10 cellular contexts compared by ENCODE assay signal in the genomic region with DNA sequence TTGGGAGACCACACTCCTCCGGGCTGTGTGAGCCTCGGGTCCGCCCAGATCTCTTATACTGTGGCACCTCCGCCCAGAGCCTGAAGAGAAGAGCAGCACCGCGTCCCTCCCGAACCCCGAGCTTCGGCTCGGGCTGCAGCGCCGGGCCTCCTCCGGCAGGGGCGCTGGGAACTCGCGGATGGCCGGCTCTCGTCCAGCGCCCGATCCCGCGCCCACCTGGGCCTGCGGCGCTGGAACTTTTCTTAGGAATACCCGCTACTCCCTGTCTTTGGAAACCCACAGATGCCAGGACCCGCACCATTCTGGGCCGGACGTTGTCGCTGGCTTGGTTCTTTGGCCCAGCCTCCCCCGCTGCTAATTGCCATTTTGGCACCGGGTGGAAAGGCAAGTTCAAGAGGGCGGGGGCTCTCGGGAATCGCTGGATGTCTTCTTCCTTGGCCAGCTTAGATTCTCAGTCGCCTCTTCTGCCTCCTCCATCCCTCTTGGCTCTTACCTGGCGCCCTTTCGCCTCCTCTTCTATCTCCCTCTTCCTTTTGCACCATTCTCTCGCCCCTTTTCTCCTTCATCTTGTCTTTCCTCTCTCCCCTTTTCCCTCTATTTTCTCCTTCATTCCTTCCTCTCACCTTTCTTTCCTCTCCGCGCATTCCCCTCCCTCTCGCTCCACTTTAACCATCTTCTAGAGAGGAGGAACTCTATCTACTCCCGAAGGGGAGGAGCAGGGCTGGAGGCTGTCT. TPM values are rescaled to one million over a fixed set of nuclear protein-coding genes. Genes with fewer than 3 reads are reported as not detected.
DNase-seq lines count a peak whose midpoint lies in the region; ATAC-seq and TF ChIP-seq lines count a peak whose summit lies in the region.
"Had no signal": no experiment of that assay in that cellular context is flagged by ENCODE, and none has a peak within 500 bp of the region (broad histone marks: within the 10 kb centered on the region; RNA-seq: fewer than 3 reads in every experiment).

No MANE protein-coding gene starts in this region.

- TF ChIP-seq POLR2A in sigmoid colon (IDR thresholded peaks at IDR 0.05), result no peak

- POLR2A ChIA-PET in CD8-positive, alpha-beta T cell (lab: Charles Lee), result no interaction called here

- no peaks in the 10 kb centered on the region for H3K36me3 Mint-ChIP-seq in CD8-positive, alpha-beta T cell

- H3K27ac Mint-ChIP-seq in CD8-positive, alpha-beta T cell, result no peak overlapping the region
- H3K27ac Mint-ChIP-seq: activated CD8-positive, alpha-beta memory T cell treated with anti-CD3 and anti-CD28 coated beads, Interleukin-2, amount 10 ng/mL, durations not matched to agents 7 days and 5 days had no signal

- H3K27me3 Mint-ChIP-seq in CD8-positive, alpha-beta T cell (ENCODE audit: low read depth), result peaks cover 58% of the 10 kb centered on the region

- peak; percentile 55 for ATAC-seq in GM18868 (IDR thresholded peaks at IDR 0.05; ENCODE audit: unreplicated experiment)
- ATAC-seq in HG03439 (IDR thresholded peaks at IDR 0.05; ENCODE audit: unreplicated experiment), result no peak
- no peak for ATAC-seq in CD8-positive, alpha-beta T cell
- ATAC-seq: activated CD8-positive, alpha-beta memory T cell treated with anti-CD3 and anti-CD28 coated beads, Interleukin-2, amount 10 ng/mL, durations not matched to agents 7 days and 5 days had no signal

- intact Hi-C loops in sigmoid colon (cut with DNase I), result no loop called here
- intact Hi-C loops in CD8-positive, alpha-beta T cell (cut with DNase I, micrococcal nuclease), result no loop called here

- peaks cover 14% of the 10 kb centered on the region for H3K4me1 Mint-ChIP-seq in CD8-positive, alpha-beta T cell (ENCODE audit: low read depth)

- H3K9me3 ChIP-seq in NT2/D1 (ENCODE audit: insufficient read depth, low read length) (no peaks in the 10 kb centered on the region), cardiac muscle cell (ENCODE audit: low read depth) (no peaks in the 10 kb centered on the region), sigmoid colon (no peaks in the 10 kb centered on the region)
- H3K9me3 ChIP-seq in CD8-positive, alpha-beta T cell (ENCODE audit: low read length), result no peaks in the 10 kb centered on the region

- TF ChIP-seq CTCF in cardiac muscle cell (IDR thresholded peaks at IDR 0.05; ENCODE audit: low read depth, low read length) (peak; percentile 54), sigmoid colon (IDR thresholded peaks at IDR 0.05) (peak in 1 of 4 experiments; percentile 20)
- no peak for TF ChIP-seq CTCF in CD8-positive, alpha-beta T cell (IDR thresholded peaks at IDR 0.05)

- no peak overlapping the region for H3K4me3 Mint-ChIP-seq in CD8-positive, alpha-beta T cell
- H3K4me3 Mint-ChIP-seq: activated CD8-positive, alpha-beta memory T cell treated with anti-CD3 and anti-CD28 coated beads, Interleukin-2, amount 10 ng/mL, durations not matched to agents 7 days and 5 days had no signal

- H3K4me1 ChIP-seq in NT2/D1 (ENCODE audit: insufficient read depth, insufficient read length), result peaks cover 3% of the 10 kb centered on the region
- H3K4me1 ChIP-seq in cardiac muscle cell (ENCODE audit: low read depth), result no peaks in the 10 kb centered on the region
- peaks cover 0 to 45% (median 31%) of the 10 kb centered on the region in 4 donors for H3K4me1 ChIP-seq in sigmoid colon
- no peaks in the 10 kb centered on the region for H3K4me1 ChIP-seq in CD8-positive, alpha-beta T cell (ENCODE audit: insufficient read depth, low read length)

- H3K27ac ChIP-seq in cardiac muscle cell, result no peak overlapping the region
- H3K27ac ChIP-seq in sigmoid colon, result no peak overlapping the region
- H3K27ac ChIP-seq in CD8-positive, alpha-beta T cell (ENCODE audit: low read depth, low read length), result no peak overlapping the region

- no peak for TF ChIP-seq EP300 in sigmoid colon (IDR thresholded peaks at IDR 0.05)

- H3K27me3 ChIP-seq in NT2/D1 (ENCODE audit: insufficient read depth, insufficient read length), result peaks cover 62% of the 10 kb centered on the region
- peaks cover 67% of the 10 kb centered on the region for H3K27me3 ChIP-seq in cardiac muscle cell
- H3K27me3 ChIP-seq in sigmoid colon, result peaks cover 21 to 55% (median 39%) of the 10 kb centered on the region in 3 donors
- H3K27me3 ChIP-seq in CD8-positive, alpha-beta T cell (ENCODE audit: insufficient read depth, low read length), result peaks cover 3% of the 10 kb centered on the region

- no peaks in the 10 kb centered on the region for H3K36me3 ChIP-seq in NT2/D1 (ENCODE audit: insufficient read depth, insufficient read length, low read length)
- no peaks in the 10 kb centered on the region for H3K36me3 ChIP-seq in cardiac muscle cell
- H3K36me3 ChIP-seq in sigmoid colon, result no peaks in the 10 kb centered on the region
- no peaks in the 10 kb centered on the region for H3K36me3 ChIP-seq in CD8-positive, alpha-beta T cell (ENCODE audit: insufficient read depth, low read length)

- DNase-seq in NT2/D1 (ENCODE audit: low read depth, low spot score) (no peak), cardiac muscle cell (ENCODE audit: low read depth in 1 of 2, low spot score in 1 of 2) (peak; percentile 7 to 79), sigmoid colon (no peak), kidney glomerular epithelial cell (lab: John Stamatoyannopoulos, UW) (no peak)
- no peak for DNase-seq in CD8-positive, alpha-beta T cell
- DNase-seq: activated CD8-positive, alpha-beta memory T cell treated with anti-CD3 and anti-CD28 coated beads, Interleukin-2, amount 10 ng/mL, durations not matched to agents 7 days and 5 days; foreskin melanocyte; NCI-H187 treated with DMSO at 0.1 percent for 48 hours had no signal

- peak overlapping the region; percentile 54 for H3K4me3 ChIP-seq in NT2/D1 (ENCODE audit: insufficient read length, low read depth)
- peak overlapping the region; percentile 91 for H3K4me3 ChIP-seq in cardiac muscle cell
- H3K4me3 ChIP-seq in sigmoid colon, result peak overlapping the region in 3 of 4 donors; percentile 18 to 41 (median 38)
- no peak overlapping the region for H3K4me3 ChIP-seq in CD8-positive, alpha-beta T cell (ENCODE audit: low read depth, low read length)

- CTCF ChIA-PET in CD8-positive, alpha-beta T cell (lab: Charles Lee), result no interaction called here

- H3K9me3 Mint-ChIP-seq in CD8-positive, alpha-beta T cell, result no peaks in the 10 kb centered on the region

- WGBS in sigmoid colon, 2 donors, result 4 to 16% methylated on average over 42 of the region's 42 CpGs

- H3K9ac ChIP-seq in NT2/D1 (ENCODE audit: insufficient read length, low read depth), result peak overlapping the region; percentile 61

RNA-seq across cellular contexts. Expression of gene SORCS3, which starts 2.1 kb away (rescaled TPM):
- 12.2 and 29.1 TPM in 2 replicates for total RNA-seq in cardiac muscle cell
- 9.3 and 14.3 TPM in 2 replicates for polyA plus RNA-seq in cardiac muscle cell
- total RNA-seq in sigmoid colon, result 1 to 10 TPM in 1 of 4 donors, under 1 TPM in 3; 0.28 to 1.1 (median 0.44) TPM
- under 1 TPM in 1 of 3 donors, not detected in 2; 0.15 TPM for polyA plus RNA-seq in sigmoid colon
- under 1 TPM; 0.14 TPM for total RNA-seq in CD8-positive, alpha-beta T cell
- total RNA-seq: activated CD8-positive, alpha-beta memory T cell treated with anti-CD3 and anti-CD28 coated beads, Interleukin-2, amount 10 ng/mL, durations not matched to agents 7 days and 5 days had no signal

Comparison
In these comparisons a context has a peak if more than half of its experiments do, and no peak if none do; other contexts are left out.
1. DNase-seq: peak in cardiac muscle cell (2 of 2); none in NT2/D1 (single experiment), sigmoid colon (single experiment), CD8-positive, alpha-beta T cell (0 of 7) and kidney glomerular epithelial cell (single experiment).